Comparison of ENCODE assay signal across 11 cellular contexts in genomic region chr19:55443045-55443823, GRCh38. TPM values are rescaled to one million over a fixed set of nuclear protein-coding genes. Genes with fewer than 3 reads are reported as not detected.
A peak's percentile ranks its signal among the peaks of the same experiment; 100 is the strongest.
DNase-seq lines count a peak whose midpoint lies in the region; ATAC-seq, FAIRE-seq and TF ChIP-seq lines count a peak whose summit lies in the region.
"Had no signal": no experiment of that assay in that cellular context is flagged by ENCODE, and none has a peak within 500 bp of the region (broad histone marks: within the 10 kb centered on the region; RNA-seq: fewer than 3 reads in every experiment).

Gene SHISA7 (minus strand): TSS chr19:55443300. CDS start chr19:55442863, 437 bp downstream.

- peaks cover 48% of the 10 kb centered on the region for H3K27me3 ChIP-seq in H9 (ENCODE audit: insufficient read depth, low read length)
- H3K27me3 ChIP-seq in iPS-18a (ENCODE audit: control insufficient read depth, insufficient read depth, low read length), result peaks cover 98% of the 10 kb centered on the region

- peaks cover 0 to 5% of the 10 kb centered on the region in 2 experiments; a peak in 3 of 5 replicates for H3K9me3 Mint-ChIP-seq in H9
- no peaks in the 10 kb centered on the region for H3K9me3 Mint-ChIP-seq in progenitor cell of endocrine pancreas (ENCODE audit: low read depth)

- H3K4me1 ChIP-seq in A549, result peaks cover 23% of the 10 kb centered on the region
- H3K4me1 ChIP-seq in H9 (ENCODE audit: insufficient read depth, low read length), result 0 out of 2 replicates have a peak, but pooled peaks cover 2% of the 10 kb centered on the region
- peaks cover 12% of the 10 kb centered on the region for H3K4me1 ChIP-seq in iPS-18a (ENCODE audit: control insufficient read depth, low read depth, low read length)

- H2AK5ac ChIP-seq in H9 (ENCODE audit: insufficient read length, low read length), result no peak within 1 kb of the TSS

- TF ChIP-seq RAD21 in A549 (conservative IDR thresholded peaks at IDR 0.05 in 1 of 2, IDR thresholded peaks at IDR 0.05 in 1 of 2), result no peak

- no peaks in the 10 kb centered on the region for H3K79me2 ChIP-seq in H9 (ENCODE audit: insufficient read depth, low read length)

- H3K4me2 ChIP-seq in A549 (peak within 1 kb of the TSS; percentile 89), H9 (ENCODE audit: insufficient read depth, insufficient read length, low read length) (peak within 1 kb of the TSS; percentile 69)

- H3K4ac ChIP-seq in H9 (ENCODE audit: low read depth, low read length), result no peak within 1 kb of the TSS

- H4K8ac ChIP-seq in H9 (replicated peaks; ENCODE audit: insufficient read length, low read depth, low read length), result no peak within 1 kb of the TSS

- 14% methylated on average over 36 of the region's 43 CpGs for WGBS in A549 (ENCODE audit: missing lambda C conversion rate)
- WGBS in H9 (ENCODE audit: extremely low coverage, insufficient read length, low lambda C conversion rate), result no CpG with 5 or more reads among the region's 43 CpGs

- H3K14ac ChIP-seq in H9 (ENCODE audit: insufficient read depth, low read length), result no peak within 1 kb of the TSS

- ATAC-seq in A549 (peak; percentile 15 to 43; a peak in 4 of 6 replicates), SK-N-SH treated with all-trans-retinoic acid at 6 μM for 48 hours (peak; percentile 24; the same call in 1 of the 3 replicates)

- DNase-seq in A549 (ENCODE audit: low read depth in 1 of 2, low spot score in 1 of 2) (peak in 1 of 2 experiments; percentile 72), H9 (no peak), AG20443 (ENCODE audit: low spot score) (no peak), progenitor cell of endocrine pancreas (ENCODE audit: low spot score, unreplicated experiment) (no peak), UCSD-AML1 (lab: John Stamatoyannopoulos, UW; ENCODE audit: unreplicated experiment) (no peak), AG08395 (ENCODE audit: low spot score) (no peak)
- DNase-seq: mesenchymal stem cell, NCI-H187 treated with DMSO at 0.1 percent for 48 hours had no signal

- TF ChIP-seq CTCF in A549 (IDR thresholded peaks at IDR 0.05) (no peak), H9 (conservative IDR thresholded peaks at IDR 0.05) (no peak), progenitor cell of endocrine pancreas (IDR thresholded peaks at IDR 0.05; ENCODE audit: unreplicated experiment) (no peak)

- H3K56ac ChIP-seq in H9 (ENCODE audit: insufficient read length, low read depth, low read length), result no peak within 1 kb of the TSS

- H2BK15ac ChIP-seq in H9 (ENCODE audit: low read depth, low read length), result no peak within 1 kb of the TSS

- CTCF ChIA-PET in A549 (lab: Yijun Ruan, JAX), result interaction anchor here (0.5 to 4.7 kb wide), 12 partner anchors 10 to 303 kb away, joined by 3 to 31 read pairs (median 4); partner anchors contain the start of gene KMT5C

- no peaks in the 10 kb centered on the region; a peak in 1 of 7 replicates for H3K36me3 Mint-ChIP-seq in H9 (ENCODE audit: insufficient read depth in 1 of 3, low read depth in 3 of 3)
- H3K36me3 Mint-ChIP-seq in progenitor cell of endocrine pancreas (ENCODE audit: insufficient read depth), result no peaks in the 10 kb centered on the region

- H3K23ac ChIP-seq in H9 (ENCODE audit: insufficient read length, low read depth, low read length), result no peak within 1 kb of the TSS

- H3K23me2 ChIP-seq in H9 (ENCODE audit: insufficient read length, low read depth, low read length, poor library complexity, severe bottlenecking), result peaks cover 21% of the 10 kb centered on the region

- no peaks in the 10 kb centered on the region for H3K79me1 ChIP-seq in H9 (ENCODE audit: insufficient read depth, low read depth, low read length, poor library complexity, severe bottlenecking)

- H3K27me3 Mint-ChIP-seq in H9 (ENCODE audit: low read depth), result peaks cover 40% of the 10 kb centered on the region
- peaks cover 73% of the 10 kb centered on the region for H3K27me3 Mint-ChIP-seq in progenitor cell of endocrine pancreas

- H3K18ac ChIP-seq in H9 (ENCODE audit: insufficient read length, low read depth, low read length), result no peak within 1 kb of the TSS

- POLR2A ChIA-PET in A549 (lab: Yijun Ruan, JAX), result interaction anchor here (1.0 kb wide), 1 partner anchor 181 kb away, joined by 4 read pairs; the partner anchor contains the start of gene ZNF784

- H3K9me3 ChIP-seq in A549 (no peaks in the 10 kb centered on the region), H9 (ENCODE audit: control insufficient read depth, low read depth, low read length) (no peaks in the 10 kb centered on the region), iPS-18a (ENCODE audit: control insufficient read depth, low read depth, low read length) (no peaks in the 10 kb centered on the region)

- H2BK20ac ChIP-seq in H9 (ENCODE audit: low read depth, low read length, poor library complexity, severe bottlenecking), result no peak within 1 kb of the TSS

- H2BK120ac ChIP-seq in H9 (ENCODE audit: low read depth, low read length, poor library complexity, severe bottlenecking), result no peak within 1 kb of the TSS

- no peak for TF ChIP-seq EP300 in A549 (IDR thresholded peaks at IDR 0.05)

- no peak within 1 kb of the TSS for H3T11ph ChIP-seq in H9 (ENCODE audit: low read length)

- H3K4me1 Mint-ChIP-seq in H9 (peaks cover 13 to 28% of the 10 kb centered on the region in 2 experiments), progenitor cell of endocrine pancreas (ENCODE audit: low read depth) (no peaks in the 10 kb centered on the region)

- peak within 1 kb of the TSS in 1 of 3 experiments; percentile 13; a peak in 1 of 7 replicates for H3K27ac Mint-ChIP-seq in H9
- no peak within 1 kb of the TSS for H3K27ac Mint-ChIP-seq in progenitor cell of endocrine pancreas

- H2BK12ac ChIP-seq in H9 (ENCODE audit: insufficient read length, low read depth, low read length), result no peak within 1 kb of the TSS

- FAIRE-seq in A549 (lab: Jason Lieb, UNC), result no peak

- no peak within 1 kb of the TSS for H4K5ac ChIP-seq in H9 (ENCODE audit: insufficient read length, low read depth, low read length)

- H3K9ac ChIP-seq in H9 (ENCODE audit: extremely low read depth, insufficient read length, low read length), result no peak within 1 kb of the TSS
- no peak within 1 kb of the TSS for H3K9ac ChIP-seq in iPS-18a (ENCODE audit: low read length)

- H2BK5ac ChIP-seq in H9 (ENCODE audit: insufficient read length, low read length), result no peak within 1 kb of the TSS

- H3K36me3 ChIP-seq in iPS-18a (ENCODE audit: control insufficient read depth, low read depth, low read length), result no peaks in the 10 kb centered on the region

- H3K4me3 ChIP-seq in A549 (peak within 1 kb of the TSS; percentile 35; the same call in 2 of the 3 replicates), iPS-18a (ENCODE audit: low read length) (peak within 1 kb of the TSS; percentile 24)

- H3K27ac ChIP-seq in A549, result no peak within 1 kb of the TSS
- no peak within 1 kb of the TSS for H3K27ac ChIP-seq in H9 (ENCODE audit: insufficient read length, low read depth, low read length)
- H3K27ac ChIP-seq in iPS-18a (ENCODE audit: low read length), result no peak within 1 kb of the TSS

- no peak within 1 kb of the TSS for H4K91ac ChIP-seq in H9 (ENCODE audit: insufficient read length, low read depth, low read length)

- TF ChIP-seq POLR2A in A549 (IDR thresholded peaks at IDR 0.05; ENCODE audit: low read length), result no peak

- H3K4me3 Mint-ChIP-seq in H9 (peak within 1 kb of the TSS; percentile 49 to 89), progenitor cell of endocrine pancreas (ENCODE audit: low read depth) (no peak within 1 kb of the TSS)

- no peak within 1 kb of the TSS for H2AFZ ChIP-seq in H9 (ENCODE audit: low read length)

- H4K20me1 ChIP-seq in H9 (ENCODE audit: control insufficient read depth, insufficient read depth, insufficient read length), result no peaks in the 10 kb centered on the region

TF ChIP-seq in SK-N-SH treated with all-trans-retinoic acid at 6 μM for 48 hours, 23 proteins besides CTCF, POLR2A, EP300 and RAD21 (continues in another document):
- TF ChIP-seq OSR1 (CRISPR knock-in tag; IDR thresholded peaks at IDR 0.05) (no peak), BACH2 (CRISPR knock-in tag; IDR thresholded peaks at IDR 0.05; ENCODE audit: borderline replicate concordance) (no peak), RARB (CRISPR knock-in tag; IDR thresholded peaks at IDR 0.05) (no peak), ZNF565 (CRISPR knock-in tag; conservative IDR thresholded peaks at IDR 0.05; ENCODE audit: low read depth) (no peak), CSDC2 (CRISPR knock-in tag; IDR thresholded peaks at IDR 0.05) (no peak), TOX (CRISPR knock-in tag; IDR thresholded peaks at IDR 0.05; ENCODE audit: borderline replicate concordance) (no peak), TCF4 (CRISPR knock-in tag; IDR thresholded peaks at IDR 0.05; ENCODE audit: borderline replicate concordance) (no peak), ISL1 (CRISPR knock-in tag; IDR thresholded peaks at IDR 0.05) (no peak), CREB5 (CRISPR knock-in tag; IDR thresholded peaks at IDR 0.05; ENCODE audit: low read depth) (no peak), SNAI2 (CRISPR knock-in tag; IDR thresholded peaks at IDR 0.05) (no peak), PPARA (CRISPR knock-in tag; IDR thresholded peaks at IDR 0.05; ENCODE audit: borderline replicate concordance) (no peak)

RNA-seq across cellular contexts. Expression of gene SHISA7, which starts in this region (rescaled TPM):
- polyA plus RNA-seq in A549 (2011; rRNA removed), result 0.03 TPM in 1 of 2 replicates, not detected in the other
- polyA plus RNA-seq in A549 (2012; cell fraction: cytosol; rRNA removed), result not detected in 2 replicates
- polyA plus RNA-seq in A549 (2012; cell fraction: nucleus; rRNA removed), result 0.01 TPM in 1 of 2 replicates, not detected in the other
- polyA plus RNA-seq in A549 (2017; fragmentation: RNase III; extraction: RNeasy Plus Mini Kit Qiagen cat#74134 plus additional on column Dnase treatment), result 0.01 TPM in 1 of 3 replicates, not detected in the others
- polyA minus RNA-seq in A549 (2011; rRNA and poly(A)+ RNA removed), result 0.15 TPM in 1 of 2 replicates, not detected in the other
- total RNA-seq in H9 (2021), result 0.31 TPM in 2 replicates
- 0.10 TPM in 1 of 2 replicates, not detected in the other for total RNA-seq in progenitor cell of endocrine pancreas
- total RNA-seq: SK-MEL-5 had no signal

Comparison
In these comparisons a context has a peak if more than half of its experiments do, and no peak if none do; other contexts are left out.
1. Peak in ATAC-seq, H3K4me3 ChIP-seq and H3K4me2 ChIP-seq in A549; RNA of the gene not detected or under 1 TPM.